Comparison of ENCODE assay signal across 18 cellular contexts in genomic region chrX:72042860-72043248, GRCh38.
"Had no signal": no experiment of that assay in that cellular context is flagged by ENCODE, and none has a peak within 500 bp of the region (broad histone marks: within the 10 kb centered on the region; RNA-seq: fewer than 3 reads in every experiment).

No MANE protein-coding gene starts in this region.

- H3K27ac ChIP-seq: lower lobe of right lung, upper lobe of right lung had no signal

- H3K4me3 Mint-ChIP-seq: activated B cell treated with CpG ODN at 0.5 μM for 24 hours; activated CD4-positive, alpha-beta T cell treated with anti-CD3 and anti-CD28 coated beads, Interleukin-2, amount 10 ng/mL, durations not matched to agents 24 days and 14 days; activated CD8-positive, alpha-beta T cell treated with anti-CD3 and anti-CD28 coated beads, Interleukin-2, amount 10 ng/mL, durations not matched to agents 7 days and 5 days; activated naive CD8-positive, alpha-beta T cell treated with anti-CD3 and anti-CD28 coated beads, Interleukin-2, amount 10 ng/mL, durations not matched to agents 7 days and 5 days; activated T-helper 1 cell treated with anti-CD3 and anti-CD28 coated beads, Interleukin-12 subunit alpha, Interleukin-12 subunit beta, Interleukin-2, Interleukin-4 antibody, amounts not matched to agents 30 ng/mL and 10 ng/mL and 1 ng/mL, durations not matched to agents 14 hours and 24 hours and 36 hours; naive thymus-derived CD8-positive, alpha-beta T cell; T-helper 2 cell treated with Interferon-gamma antibody and Interleukin-4, amounts not matched to agents 5 μg/mL and 100 μg/mL, for 36 hours had no signal

- DNase-seq: activated B cell treated with CpG ODN at 0.5 μM for 24 hours; activated CD4-positive, alpha-beta T cell treated with anti-CD3 and anti-CD28 coated beads, Interleukin-2, amount 10 ng/mL, durations not matched to agents 24 days and 14 days; activated CD8-positive, alpha-beta T cell treated with anti-CD3 and anti-CD28 coated beads, Interleukin-2, amount 10 ng/mL, durations not matched to agents 7 days and 5 days; activated naive CD4-positive, alpha-beta T cell; activated naive CD8-positive, alpha-beta T cell treated with anti-CD3 and anti-CD28 coated beads, Interleukin-2, amount 10 ng/mL, durations not matched to agents 7 days and 5 days; glutamatergic neuron; lower lobe of right lung; naive thymus-derived CD8-positive, alpha-beta T cell; nucleus accumbens; SJCRH30; small intestine; stimulated activated CD4-positive, alpha-beta T cell treated with anti-CD3 and anti-CD28 coated beads, Interleukin-4, amount 100 ng/mL, for 24 hours; stimulated activated naive CD8-positive, alpha-beta T cell treated with anti-CD3 and anti-CD28 coated beads, Interleukin-15, Interleukin-2, amounts not matched to agents 100 U/mL and 50 U/mL, for 24 hours; SW 1271; upper lobe of right lung had no signal

- H3K27ac Mint-ChIP-seq: activated B cell treated with CpG ODN at 0.5 μM for 24 hours; activated CD4-positive, alpha-beta T cell treated with anti-CD3 and anti-CD28 coated beads, Interleukin-2, amount 10 ng/mL, durations not matched to agents 24 days and 14 days; activated CD8-positive, alpha-beta T cell treated with anti-CD3 and anti-CD28 coated beads, Interleukin-2, amount 10 ng/mL, durations not matched to agents 7 days and 5 days; activated naive CD8-positive, alpha-beta T cell treated with anti-CD3 and anti-CD28 coated beads, Interleukin-2, amount 10 ng/mL, durations not matched to agents 7 days and 5 days; naive thymus-derived CD8-positive, alpha-beta T cell; T-helper 2 cell treated with Interferon-gamma antibody and Interleukin-4, amounts not matched to agents 5 μg/mL and 100 μg/mL, for 36 hours had no signal

- H3K9me3 ChIP-seq: lower lobe of right lung, SJCRH30, upper lobe of right lung had no signal

- H3K27me3 ChIP-seq: SJCRH30, upper lobe of right lung had no signal

- H3K4me3 ChIP-seq: lower lobe of right lung, SJCRH30, upper lobe of right lung had no signal

- H3K9me3 Mint-ChIP-seq: activated B cell treated with CpG ODN at 0.5 μM for 24 hours; activated CD4-positive, alpha-beta T cell treated with anti-CD3 and anti-CD28 coated beads, Interleukin-2, amount 10 ng/mL, durations not matched to agents 24 days and 14 days; activated naive CD8-positive, alpha-beta T cell treated with anti-CD3 and anti-CD28 coated beads, Interleukin-2, amount 10 ng/mL, durations not matched to agents 7 days and 5 days; activated T-helper 1 cell treated with anti-CD3 and anti-CD28 coated beads, Interleukin-12 subunit alpha, Interleukin-12 subunit beta, Interleukin-2, Interleukin-4 antibody, amounts not matched to agents 30 ng/mL and 10 ng/mL and 1 ng/mL, durations not matched to agents 14 hours and 24 hours and 36 hours; naive thymus-derived CD8-positive, alpha-beta T cell; T-helper 2 cell treated with Interferon-gamma antibody and Interleukin-4, amounts not matched to agents 5 μg/mL and 100 μg/mL, for 36 hours had no signal

- ATAC-seq: activated CD8-positive, alpha-beta T cell treated with anti-CD3 and anti-CD28 coated beads, Interleukin-2, amount 10 ng/mL, durations not matched to agents 7 days and 5 days; esophagus mucosa; lower lobe of right lung; naive thymus-derived CD8-positive, alpha-beta T cell; stimulated activated naive CD8-positive, alpha-beta T cell treated with anti-CD3 and anti-CD28 coated beads, Interleukin-15, Interleukin-2, amounts not matched to agents 100 U/mL and 50 U/mL, for 24 hours; upper lobe of right lung had no signal

- H3K36me3 Mint-ChIP-seq: activated naive CD8-positive, alpha-beta T cell treated with anti-CD3 and anti-CD28 coated beads, Interleukin-2, amount 10 ng/mL, durations not matched to agents 7 days and 5 days; naive thymus-derived CD8-positive, alpha-beta T cell had no signal

- H3K4me1 Mint-ChIP-seq: activated B cell treated with CpG ODN at 0.5 μM for 24 hours had no signal

- H3K36me3 ChIP-seq: lower lobe of right lung, SJCRH30, upper lobe of right lung had no signal
